ENCODE assay signal across 1 cellular context in genomic region chr3:33543600-33543999, GRCh38.
TF ChIP-seq lines count a peak whose summit lies in the region.

No MANE protein-coding gene starts in this region.

TF ChIP-seq in WTC11, 78 proteins besides CTCF, POLR2A, EP300 and RAD21 (continued from another document):
- TF ChIP-seq JUN (CRISPR knock-in tag; IDR thresholded peaks at IDR 0.05) = no peak
TF ChIP-seq in WTC11: peak in this region for 0.
